ENCODE assay signal across 9 cellular contexts in genomic region chr7:129367349-129367699, GRCh38.
DNase-seq lines count a peak whose midpoint lies in the region; ATAC-seq, FAIRE-seq and TF ChIP-seq lines count a peak whose summit lies in the region.
"Had no signal": no experiment of that assay in that cellular context is flagged by ENCODE, and none has a peak within 500 bp of the region (broad histone marks: within the 10 kb centered on the region; RNA-seq: fewer than 3 reads in every experiment).

No MANE protein-coding gene starts in this region.

- no peak for FAIRE-seq in GM19239 (lab: Jason Lieb, UNC)
- FAIRE-seq: astrocyte had no signal

- no peaks in the 10 kb centered on the region for H3K79me2 ChIP-seq in GM23248 (ENCODE audit: insufficient read depth)

- H3K27me3 ChIP-seq in Peyer's patch: no peaks in the 10 kb centered on the region
- no peaks in the 10 kb centered on the region for H3K27me3 ChIP-seq in gastroesophageal sphincter
- H3K27me3 ChIP-seq in GM23248 (replicated peaks; ENCODE audit: insufficient read depth): no peaks in the 10 kb centered on the region

- TF ChIP-seq POLR2A in Peyer's patch (IDR thresholded peaks at IDR 0.05) (no peak), gastroesophageal sphincter (IDR thresholded peaks at IDR 0.05) (no peak)

- peak overlapping the region; percentile 70 for H3K4me3 Mint-ChIP-seq in activated CD8-positive, alpha-beta memory T cell treated with anti-CD3 and anti-CD28 coated beads, Interleukin-2, amount 10 ng/mL, durations not matched to agents 7 days and 5 days
- H3K4me3 Mint-ChIP-seq in stimulated activated memory B cell treated with anti-CD40 and anti-IgM and Interleukin-4, amounts not matched to agents 10 μg/mL and 1 μg/mL and 100 μg/mL, for 72 hours: no peak overlapping the region

- H4K20me1 ChIP-seq in GM23248 (ENCODE audit: insufficient read depth): no peaks in the 10 kb centered on the region

- peak overlapping the region; percentile 87 for H3K27ac Mint-ChIP-seq in activated CD8-positive, alpha-beta memory T cell treated with anti-CD3 and anti-CD28 coated beads, Interleukin-2, amount 10 ng/mL, durations not matched to agents 7 days and 5 days
- H3K27ac Mint-ChIP-seq in stimulated activated memory B cell treated with anti-CD40 and anti-IgM and Interleukin-4, amounts not matched to agents 10 μg/mL and 1 μg/mL and 100 μg/mL, for 72 hours: peak overlapping the region; percentile 91

- no peak overlapping the region for H2AFZ ChIP-seq in GM23248

- H3K9me3 ChIP-seq in Peyer's patch: no peaks in the 10 kb centered on the region
- H3K9me3 ChIP-seq in gastroesophageal sphincter: no peaks in the 10 kb centered on the region
- no peaks in the 10 kb centered on the region for H3K9me3 ChIP-seq in GM23248 (ENCODE audit: low read depth)

- H3K4me3 ChIP-seq in Peyer's patch (no peak overlapping the region), gastroesophageal sphincter (no peak overlapping the region), GM23248 (no peak overlapping the region)

- H3K9me2 ChIP-seq in GM23248 (ENCODE audit: insufficient read depth): no peaks in the 10 kb centered on the region

- in situ Hi-C loops in GM23248 (cut with MboI): loop anchor here (10.0 to 25.0 kb wide), 4 partner anchors 97 to 645 kb away; no protein-coding TSS in a partner anchor

- TF ChIP-seq EP300 in gastroesophageal sphincter (IDR thresholded peaks at IDR 0.05): no peak

- H3K4me1 ChIP-seq in Peyer's patch (peaks cover 0 to 10% (median 3%) of the 10 kb centered on the region in 4 donors), gastroesophageal sphincter (peaks cover 0 to 11% (median 3%) of the 10 kb centered on the region in 3 donors), GM23248 (ENCODE audit: insufficient read depth) (no peaks in the 10 kb centered on the region)

- H3K36me3 ChIP-seq in Peyer's patch: no peaks in the 10 kb centered on the region
- no peaks in the 10 kb centered on the region for H3K36me3 ChIP-seq in gastroesophageal sphincter
- no peaks in the 10 kb centered on the region for H3K36me3 ChIP-seq in GM23248 (ENCODE audit: low read depth)

- peaks cover 35% of the 10 kb centered on the region for H3K4me1 Mint-ChIP-seq in activated CD8-positive, alpha-beta memory T cell treated with anti-CD3 and anti-CD28 coated beads, Interleukin-2, amount 10 ng/mL, durations not matched to agents 7 days and 5 days
- peaks cover 27% of the 10 kb centered on the region for H3K4me1 Mint-ChIP-seq in stimulated activated memory B cell treated with anti-CD40 and anti-IgM and Interleukin-4, amounts not matched to agents 10 μg/mL and 1 μg/mL and 100 μg/mL, for 72 hours

- H3K27me3 Mint-ChIP-seq in activated CD8-positive, alpha-beta memory T cell treated with anti-CD3 and anti-CD28 coated beads, Interleukin-2, amount 10 ng/mL, durations not matched to agents 7 days and 5 days: no peaks in the 10 kb centered on the region
- no peaks in the 10 kb centered on the region for H3K27me3 Mint-ChIP-seq in stimulated activated memory B cell treated with anti-CD40 and anti-IgM and Interleukin-4, amounts not matched to agents 10 μg/mL and 1 μg/mL and 100 μg/mL, for 72 hours

- H3K27ac ChIP-seq in Peyer's patch (peak overlapping the region in 3 of 4 donors; percentile 74 to 94 (median 83)), gastroesophageal sphincter (no peak overlapping the region), GM23248 (no peak overlapping the region)

- no peaks in the 10 kb centered on the region for H3F3A ChIP-seq in GM23248 (ENCODE audit: insufficient read depth)

- no peak for TF ChIP-seq CTCF in Peyer's patch (IDR thresholded peaks at IDR 0.05)
- no peak for TF ChIP-seq CTCF in gastroesophageal sphincter (IDR thresholded peaks at IDR 0.05)

- WGBS in gastroesophageal sphincter (ENCODE audit: low coverage in 1 of 2), 2 donors: 88 to 92% methylated on average over 1 of the region's 1 CpG
- WGBS in GM23248 (ENCODE audit: low coverage in 1 of 2, low lambda C conversion rate in 2 of 2, missing lambda C conversion rate in 2 of 2), 2 experiments: 92 to 100% methylated on average over 1 of the region's 1 CpG

- CTCF ChIA-PET in activated CD8-positive, alpha-beta memory T cell treated with anti-CD3 and anti-CD28 coated beads, Interleukin-2, amount 10 ng/mL, durations not matched to agents 7 days and 5 days (lab: Charles Lee): interaction anchor here (0.7 to 5.2 kb wide), 52 partner anchors 8 to 643 kb away, joined by 3 to 90 read pairs (median 5); partner anchors contain the start of genes NRF1 and STRIP2

- no peak for ATAC-seq in activated CD8-positive, alpha-beta memory T cell treated with anti-CD3 and anti-CD28 coated beads, Interleukin-2, amount 10 ng/mL, durations not matched to agents 7 days and 5 days
- peak; percentile 24 for ATAC-seq in gastroesophageal sphincter
- no peak for ATAC-seq in stimulated activated memory B cell treated with anti-CD40 and anti-IgM and Interleukin-4, amounts not matched to agents 10 μg/mL and 1 μg/mL and 100 μg/mL, for 72 hours

- H3K9me3 Mint-ChIP-seq in activated CD8-positive, alpha-beta memory T cell treated with anti-CD3 and anti-CD28 coated beads, Interleukin-2, amount 10 ng/mL, durations not matched to agents 7 days and 5 days (ENCODE audit: low read depth): no peaks in the 10 kb centered on the region
- H3K9me3 Mint-ChIP-seq in stimulated activated memory B cell treated with anti-CD40 and anti-IgM and Interleukin-4, amounts not matched to agents 10 μg/mL and 1 μg/mL and 100 μg/mL, for 72 hours: no peaks in the 10 kb centered on the region

- no peak overlapping the region for H3K9ac ChIP-seq in GM23248

- H3K36me3 Mint-ChIP-seq in activated CD8-positive, alpha-beta memory T cell treated with anti-CD3 and anti-CD28 coated beads, Interleukin-2, amount 10 ng/mL, durations not matched to agents 7 days and 5 days: no peaks in the 10 kb centered on the region
- H3K36me3 Mint-ChIP-seq in stimulated activated memory B cell treated with anti-CD40 and anti-IgM and Interleukin-4, amounts not matched to agents 10 μg/mL and 1 μg/mL and 100 μg/mL, for 72 hours: no peaks in the 10 kb centered on the region

- DNase-seq in activated CD8-positive, alpha-beta memory T cell treated with anti-CD3 and anti-CD28 coated beads, Interleukin-2, amount 10 ng/mL, durations not matched to agents 7 days and 5 days: no peak
- no peak for DNase-seq in activated CD8-positive, alpha-beta memory T cell treated with anti-CD3 and anti-CD28 coated beads, Interleukin-2, amount 50 U/mL, for 4 hours
- DNase-seq in Peyer's patch: no peak
- DNase-seq in GM19239 (ENCODE audit: insufficient read length, low spot score): no peak
- DNase-seq in GM23248: no peak
- DNase-seq in NAMALWA (ENCODE audit: low spot score): no peak

- H3K4me2 ChIP-seq in GM23248 (ENCODE audit: unreplicated experiment): no peak overlapping the region

Comparison
In these comparisons a context has a peak if more than half of its experiments do, and no peak if none do; other contexts are left out.
1. H3K27ac ChIP-seq: peak in Peyer's patch (3 of 4); none in gastroesophageal sphincter (0 of 4) and GM23248 (single experiment).